18 cellular contexts compared by ENCODE assay signal in genomic region chr9:134630861-134631260, GRCh38. TPM values are rescaled to one million over a fixed set of nuclear protein-coding genes. Genes with fewer than 3 reads are reported as not detected.
DNase-seq lines count a peak whose midpoint lies in the region; ATAC-seq and TF ChIP-seq lines count a peak whose summit lies in the region.
"Had no signal": no experiment of that assay in that cellular context is flagged by ENCODE, and none has a peak within 500 bp of the region (broad histone marks: within the 10 kb centered on the region; RNA-seq: fewer than 3 reads in every experiment).

No MANE protein-coding gene starts in this region.

- no peaks in the 10 kb centered on the region for H3K27me3 ChIP-seq in upper lobe of left lung
- H3K27me3 ChIP-seq: Peyer's patch had no signal

- H3K36me3 ChIP-seq in HEK293 (ENCODE audit: control insufficient read depth in 2 of 2, insufficient read depth in 1 of 2, low read length in 2 of 2) (no peaks in the 10 kb centered on the region), upper lobe of left lung (no peaks in the 10 kb centered on the region)
- H3K36me3 ChIP-seq: Peyer's patch had no signal

- TF ChIP-seq POLR2A in upper lobe of left lung (IDR thresholded peaks at IDR 0.05) = no peak

- POLR2A ChIA-PET in HEK293 (lab: Yijun Ruan, JAX) = no interaction called here

- CTCF ChIA-PET in HEK293 (lab: Yijun Ruan, JAX) = interaction anchor here (0.6 kb wide), 1 partner anchor 183 kb away, joined by 4 read pairs; no protein-coding TSS in a partner anchor

- no peak overlapping the region for H3K4me3 ChIP-seq in HEK293 (ENCODE audit: low read depth, low read length)
- H3K4me3 ChIP-seq in upper lobe of left lung = no peak overlapping the region
- H3K4me3 ChIP-seq: Peyer's patch had no signal

- H3K9me3 ChIP-seq in HEK293 (ENCODE audit: control insufficient read depth, insufficient read depth, low read depth, low read length) (no peaks in the 10 kb centered on the region), upper lobe of left lung (no peaks in the 10 kb centered on the region)
- H3K9me3 ChIP-seq: Peyer's patch had no signal

- DNase-seq in activated naive CD4-positive, alpha-beta T cell treated with anti-CD3 and anti-CD28 coated beads, Interleukin-2, amount 50 U/mL, for 16 hours = peak; percentile 1
- no peak for DNase-seq in activated naive CD4-positive, alpha-beta T cell (lab: John Stamatoyannopoulos, UW)
- DNase-seq in mesenteric fat pad (ENCODE audit: low spot score) (peak; percentile 77), upper lobe of left lung (peak; percentile 11 to 40)
- DNase-seq: CD4-positive, alpha-beta memory T cell; DMS79 treated with DMSO at 0.1 percent for 48 hours; GDM1; Karpas-422; MM.1S; NCI-H1417; NCI-H1930; NCI-H510A; NCI-H82; SHP77 treated with DMSO at 0.1 percent for 48 hours had no signal

- H3K27ac ChIP-seq in HEK293 (ENCODE audit: extremely low read depth, low read depth, low read length) (no peak overlapping the region), upper lobe of left lung (no peak overlapping the region)
- H3K27ac ChIP-seq: Peyer's patch had no signal

- ATAC-seq in upper lobe of left lung (ENCODE audit: low FRiP score in 2 of 2) = no peak
- no peak for ATAC-seq in GM21360 (IDR thresholded peaks at IDR 0.05; ENCODE audit: unreplicated experiment)
- no peak for ATAC-seq in HG03039 (IDR thresholded peaks at IDR 0.05; ENCODE audit: unreplicated experiment)

- WGBS in upper lobe of left lung, 2 donors = 89 to 92% methylated on average over 8 of the region's 8 CpGs

- H3K4me1 ChIP-seq in HEK293 (ENCODE audit: control insufficient read depth, insufficient read depth, low read length) (no peaks in the 10 kb centered on the region), upper lobe of left lung (no peaks in the 10 kb centered on the region)
- H3K4me1 ChIP-seq: Peyer's patch had no signal

- TF ChIP-seq EP300 in upper lobe of left lung (IDR thresholded peaks at IDR 0.05) = no peak

- no peak for TF ChIP-seq CTCF in HEK293 (tag by site-specific recombination; IDR thresholded peaks at IDR 0.05)
- no peak for TF ChIP-seq CTCF in upper lobe of left lung (IDR thresholded peaks at IDR 0.05)

TF ChIP-seq in HEK293, 187 proteins besides CTCF, POLR2A, EP300 and RAD21:
- TF ChIP-seq ZIC2 (tag by site-specific recombination; IDR thresholded peaks at IDR 0.05) (peak; percentile 32; the same call in 1 of the 2 replicates), ZNF366 (tag by site-specific recombination; conservative IDR thresholded peaks at IDR 0.05) (no peak)

RNA-seq across cellular contexts. Expression of gene COL5A1, which starts 10.7 kb away (rescaled TPM):
- total RNA-seq in mesenteric fat pad (84.7 TPM), upper lobe of left lung (10 to 100 TPM in 5 of 6 donors, 1 to 10 TPM in 1; 7.5 to 75.4 (median 27.4) TPM)

Comparison
In these comparisons a context has a peak if more than half of its experiments do, and no peak if none do; other contexts are left out.
1. DNase-seq: peak in activated naive CD4-positive, alpha-beta T cell treated with anti-CD3 and anti-CD28 coated beads, Interleukin-2, amount 50 U/mL, for 16 hours (single experiment), mesenteric fat pad (single experiment) and upper lobe of left lung (2 of 2); none in activated naive CD4-positive, alpha-beta T cell (0 of 4).